ENCODE assay signal across 11 cellular contexts in the genomic region with DNA sequence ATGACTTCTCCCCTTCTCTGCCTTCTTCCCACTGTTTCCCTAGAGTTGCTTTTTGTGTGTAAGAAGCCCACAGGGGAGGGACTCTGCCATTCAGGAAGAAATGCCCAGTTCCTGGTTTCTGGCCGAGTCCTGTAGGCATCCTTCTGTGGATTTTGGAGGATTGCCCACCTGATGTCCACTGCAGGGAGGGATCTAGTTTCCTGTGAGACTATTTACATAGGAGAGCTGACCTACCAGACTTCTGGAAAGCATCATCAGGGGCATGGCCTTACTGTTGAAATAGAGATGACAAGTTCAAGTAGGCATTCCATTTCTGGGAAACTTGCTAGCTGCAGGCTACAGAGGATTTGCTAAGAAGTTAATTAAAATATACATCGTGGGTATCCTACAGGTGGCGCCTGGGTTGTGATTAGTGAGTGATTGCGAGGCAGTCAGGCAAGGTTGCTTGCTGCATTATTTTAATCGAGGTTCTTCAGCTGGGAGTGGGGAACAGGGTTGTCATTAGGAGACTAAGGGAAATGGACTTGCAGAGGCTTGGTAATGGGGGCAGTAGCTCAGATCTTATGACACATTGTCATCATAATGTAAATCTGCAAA.
DNase-seq lines count a peak whose midpoint lies in the region; ATAC-seq and TF ChIP-seq lines count a peak whose summit lies in the region.
"Had no signal": no experiment of that assay in that cellular context is flagged by ENCODE, and none has a peak within 500 bp of the region (broad histone marks: within the 10 kb centered on the region; RNA-seq: fewer than 3 reads in every experiment).

No MANE protein-coding gene starts in this region.

- no peak overlapping the region for H3K9ac ChIP-seq in adipocyte (ENCODE audit: low read length)

- no peaks in the 10 kb centered on the region for H3K4me1 Mint-ChIP-seq in T-cell
- H3K4me1 Mint-ChIP-seq in glutamatergic neuron (ENCODE audit: low read depth, unreplicated experiment): no peaks in the 10 kb centered on the region
- H3K4me1 Mint-ChIP-seq: activated B cell treated with CpG ODN at 0.5 μM for 24 hours had no signal

- H3K27me3 ChIP-seq in MG63 (no peaks in the 10 kb centered on the region; the same call in 1 of the 2 replicates), adipocyte (replicated peaks; ENCODE audit: control insufficient read depth, insufficient read depth, low read length) (no peaks in the 10 kb centered on the region)
- H3K27me3 ChIP-seq: colonic mucosa had no signal

- H3K36me3 ChIP-seq in MG63 (no peaks in the 10 kb centered on the region), adipocyte (ENCODE audit: control insufficient read depth, insufficient read depth, low read length, severe bottlenecking) (no peaks in the 10 kb centered on the region)
- H3K36me3 ChIP-seq: colonic mucosa had no signal

- no peak for TF ChIP-seq CTCF in glutamatergic neuron (IDR thresholded peaks at IDR 0.05; ENCODE audit: partially characterized antibody, unreplicated experiment)

- no peaks in the 10 kb centered on the region for H3K9me3 ChIP-seq in MG63
- no peaks in the 10 kb centered on the region for H3K9me3 ChIP-seq in adipocyte (ENCODE audit: control insufficient read depth, low read length)
- H3K9me3 ChIP-seq: colonic mucosa had no signal

- H3K4me1 ChIP-seq in adipocyte (ENCODE audit: control insufficient read depth, insufficient read depth, low read length): no peaks in the 10 kb centered on the region
- H3K4me1 ChIP-seq: colonic mucosa had no signal

- ATAC-seq in HG02798 (IDR thresholded peaks at IDR 0.05; ENCODE audit: poor library complexity, unreplicated experiment) (no peak), T-cell (replicated peaks in 1 of 4) (no peak)

- CTCF ChIA-PET in T-cell (lab: Charles Lee): no interaction called here

- H3K27me3 Mint-ChIP-seq in T-cell: no peaks in the 10 kb centered on the region
- H3K27me3 Mint-ChIP-seq in glutamatergic neuron (ENCODE audit: unreplicated experiment): peaks cover 2% of the 10 kb centered on the region
- H3K27me3 Mint-ChIP-seq: activated B cell treated with CpG ODN at 0.5 μM for 24 hours had no signal

- H3K36me3 Mint-ChIP-seq in T-cell (peaks cover 12% of the 10 kb centered on the region), glutamatergic neuron (ENCODE audit: unreplicated experiment) (no peaks in the 10 kb centered on the region)

- H3K27ac Mint-ChIP-seq in T-cell (no peak overlapping the region), glutamatergic neuron (ENCODE audit: unreplicated experiment) (no peak overlapping the region)
- H3K27ac Mint-ChIP-seq: activated B cell treated with CpG ODN at 0.5 μM for 24 hours had no signal

- H3K4me3 Mint-ChIP-seq in T-cell: no peak overlapping the region
- no peak overlapping the region for H3K4me3 Mint-ChIP-seq in glutamatergic neuron (ENCODE audit: unreplicated experiment)
- H3K4me3 Mint-ChIP-seq: activated B cell treated with CpG ODN at 0.5 μM for 24 hours had no signal

- DNase-seq in NCI-H1092 treated with DMSO at 0.1 percent for 48 hours (lab: John Stamatoyannopoulos, UW) (peak; percentile 8), NCI-H1092 (lab: John Stamatoyannopoulos, UW) (no peak), MG63 (peak; percentile 6), adipocyte (ENCODE audit: low read depth) (peak; percentile 70), renal cortical epithelial cell (ENCODE audit: low read depth) (peak; percentile 36), T-cell (no peak), glutamatergic neuron (no peak)
- DNase-seq: activated B cell treated with CpG ODN at 0.5 μM for 24 hours, colonic mucosa, NCI-H146 had no signal

- H3K4me3 ChIP-seq in MG63 (no peak overlapping the region), adipocyte (ENCODE audit: low read length) (no peak overlapping the region)
- H3K4me3 ChIP-seq: colonic mucosa had no signal

- H3K9me3 Mint-ChIP-seq in T-cell (no peaks in the 10 kb centered on the region), glutamatergic neuron (ENCODE audit: unreplicated experiment) (no peaks in the 10 kb centered on the region)
- H3K9me3 Mint-ChIP-seq: activated B cell treated with CpG ODN at 0.5 μM for 24 hours had no signal

- POLR2A ChIA-PET in T-cell (lab: Charles Lee): no interaction called here

Comparison
In these comparisons a context has a peak if more than half of its experiments do, and no peak if none do; other contexts are left out.
1. DNase-seq: peak in NCI-H1092 treated with DMSO at 0.1 percent for 48 hours (single experiment), MG63 (single experiment), adipocyte (single experiment) and renal cortical epithelial cell (single experiment); none in NCI-H1092 (single experiment), T-cell (0 of 34) and glutamatergic neuron (single experiment).